Comparison of ENCODE assay signal across 8 cellular contexts in the genomic region with DNA sequence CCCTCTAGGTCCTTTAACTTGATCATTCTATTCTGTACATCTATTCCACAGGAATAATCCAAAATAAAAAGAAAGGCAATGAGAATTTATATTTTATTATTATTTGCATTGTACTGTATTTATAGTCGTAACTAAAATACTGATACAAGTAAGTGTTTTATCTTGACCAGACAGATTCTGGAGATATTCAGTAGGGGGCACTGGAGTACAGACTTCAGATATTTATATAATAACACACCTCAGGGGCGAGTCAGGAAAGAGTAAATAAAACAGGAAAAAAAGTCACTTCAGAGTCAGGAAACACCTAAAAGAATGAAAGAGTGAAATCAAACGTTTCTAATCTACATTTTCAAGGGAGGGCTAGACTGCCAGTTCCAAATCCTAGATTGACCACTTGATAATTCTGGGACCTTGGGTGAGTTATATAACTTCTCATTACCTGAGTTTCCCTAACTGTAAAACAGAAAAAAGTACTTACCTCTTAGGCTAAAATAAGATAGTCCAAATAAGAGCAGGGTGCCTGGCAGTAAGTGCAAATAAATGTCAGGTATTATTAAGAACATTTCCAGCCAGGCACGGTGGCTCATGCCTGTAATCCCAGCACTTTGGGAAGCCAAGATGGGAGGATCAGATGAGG. TPM values are rescaled to one million over a fixed set of nuclear protein-coding genes. Genes with fewer than 3 reads are reported as not detected.
DNase-seq lines count a peak whose midpoint lies in the region; ATAC-seq, FAIRE-seq and TF ChIP-seq lines count a peak whose summit lies in the region.

No MANE protein-coding gene starts in this region.

- peak overlapping the region; percentile 32 for H3K4me3 Mint-ChIP-seq in natural killer cell

- H3K27me3 Mint-ChIP-seq in natural killer cell (ENCODE audit: low read depth in 2 of 2) = no peaks in the 10 kb centered on the region

- intact Hi-C loops in natural killer cell (cut with micrococcal nuclease) = loop anchor here (1.0 to 5.0 kb wide), 3 partner anchors 85 to 947 kb away; partner anchors contain the start of gene SF3A3

- peak; percentile 46 to 76 (median 75) for ATAC-seq in natural killer cell
- no peak for ATAC-seq in HG03108 (IDR thresholded peaks at IDR 0.05; ENCODE audit: unreplicated experiment)
- ATAC-seq in HG03039 (IDR thresholded peaks at IDR 0.05; ENCODE audit: unreplicated experiment) = no peak

- peaks cover 13 to 14% of the 10 kb centered on the region in 2 donors for H3K4me1 Mint-ChIP-seq in natural killer cell

- DNase-seq in DMS153 (lab: John Stamatoyannopoulos, UW) = peak; percentile 35
- peak; percentile 76 for DNase-seq in OCI-M1 (lab: John Stamatoyannopoulos, UW)
- DNase-seq in natural killer cell = no peak
- DNase-seq in SKM-1 (lab: John Stamatoyannopoulos, UW; ENCODE audit: unreplicated experiment) = no peak

- H3K27ac Mint-ChIP-seq in natural killer cell = peak overlapping the region; percentile 54 to 85

- TF ChIP-seq RAD21 in Ishikawa (IDR thresholded peaks at IDR 0.05; ENCODE audit: low read depth) = peak; percentile 60

- peaks cover 24% of the 10 kb centered on the region for H3K36me3 Mint-ChIP-seq in natural killer cell

- no peaks in the 10 kb centered on the region for H3K9me3 Mint-ChIP-seq in natural killer cell

- no peak for TF ChIP-seq EP300 in Ishikawa (IDR thresholded peaks at IDR 0.05; ENCODE audit: borderline replicate concordance)

- peak; percentile 66 for TF ChIP-seq CTCF in natural killer cell (IDR thresholded peaks at IDR 0.05)

- peak; percentile 69 for FAIRE-seq in endometrium (lab: Jason Lieb, UNC)

TF ChIP-seq in Ishikawa, 13 proteins besides CTCF, POLR2A, EP300 and RAD21:
- TF ChIP-seq ZBTB7A (IDR thresholded peaks at IDR 0.05; ENCODE audit: low read depth) (no peak), TEAD4 (IDR thresholded peaks at IDR 0.05) (no peak), CEBPB (IDR thresholded peaks at IDR 0.05) (no peak), TAF1 (IDR thresholded peaks at IDR 0.05; ENCODE audit: low read depth) (no peak), USF1 (IDR thresholded peaks at IDR 0.05) (no peak), YY1 (IDR thresholded peaks at IDR 0.05; ENCODE audit: low read depth) (no peak), EGR1 (IDR thresholded peaks at IDR 0.05) (no peak), FOXM1 (IDR thresholded peaks at IDR 0.05; ENCODE audit: borderline replicate concordance, low read depth) (no peak), TCF12 (IDR thresholded peaks at IDR 0.05; ENCODE audit: low read depth) (no peak), NFIC (IDR thresholded peaks at IDR 0.05) (no peak), CREB1 (IDR thresholded peaks at IDR 0.05; ENCODE audit: low read depth) (no peak)
- TF ChIP-seq, protein P1, sequence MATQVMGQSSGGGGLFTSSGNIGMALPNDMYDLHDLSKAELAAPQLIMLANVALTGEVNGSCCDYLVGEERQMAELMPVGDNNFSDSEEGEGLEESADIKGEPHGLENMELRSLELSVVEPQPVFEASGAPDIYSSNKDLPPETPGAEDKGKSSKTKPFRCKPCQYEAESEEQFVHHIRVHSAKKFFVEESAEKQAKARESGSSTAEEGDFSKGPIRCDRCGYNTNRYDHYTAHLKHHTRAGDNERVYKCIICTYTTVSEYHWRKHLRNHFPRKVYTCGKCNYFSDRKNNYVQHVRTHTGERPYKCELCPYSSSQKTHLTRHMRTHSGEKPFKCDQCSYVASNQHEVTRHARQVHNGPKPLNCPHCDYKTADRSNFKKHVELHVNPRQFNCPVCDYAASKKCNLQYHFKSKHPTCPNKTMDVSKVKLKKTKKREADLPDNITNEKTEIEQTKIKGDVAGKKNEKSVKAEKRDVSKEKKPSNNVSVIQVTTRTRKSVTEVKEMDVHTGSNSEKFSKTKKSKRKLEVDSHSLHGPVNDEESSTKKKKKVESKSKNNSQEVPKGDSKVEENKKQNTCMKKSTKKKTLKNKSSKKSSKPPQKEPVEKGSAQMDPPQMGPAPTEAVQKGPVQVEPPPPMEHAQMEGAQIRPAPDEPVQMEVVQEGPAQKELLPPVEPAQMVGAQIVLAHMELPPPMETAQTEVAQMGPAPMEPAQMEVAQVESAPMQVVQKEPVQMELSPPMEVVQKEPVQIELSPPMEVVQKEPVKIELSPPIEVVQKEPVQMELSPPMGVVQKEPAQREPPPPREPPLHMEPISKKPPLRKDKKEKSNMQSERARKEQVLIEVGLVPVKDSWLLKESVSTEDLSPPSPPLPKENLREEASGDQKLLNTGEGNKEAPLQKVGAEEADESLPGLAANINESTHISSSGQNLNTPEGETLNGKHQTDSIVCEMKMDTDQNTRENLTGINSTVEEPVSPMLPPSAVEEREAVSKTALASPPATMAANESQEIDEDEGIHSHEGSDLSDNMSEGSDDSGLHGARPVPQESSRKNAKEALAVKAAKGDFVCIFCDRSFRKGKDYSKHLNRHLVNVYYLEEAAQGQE (IDR thresholded peaks at IDR 0.05; ENCODE audit: low read depth) = no peak
- TF ChIP-seq, protein P2, sequence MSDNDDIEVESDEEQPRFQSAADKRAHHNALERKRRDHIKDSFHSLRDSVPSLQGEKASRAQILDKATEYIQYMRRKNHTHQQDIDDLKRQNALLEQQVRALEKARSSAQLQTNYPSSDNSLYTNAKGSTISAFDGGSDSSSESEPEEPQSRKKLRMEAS (IDR thresholded peaks at IDR 0.05) = no peak

RNA-seq across cellular contexts. Expression of gene MTF1, which starts 31.1 kb away (rescaled TPM):
- 10 to 100 TPM; 31.2 to 35.6 (median 32.7) TPM for total RNA-seq in natural killer cell

RNA-seq across cellular contexts. Expression of gene INPP5B, which starts 56.4 kb away (rescaled TPM):
- 10 to 100 TPM; 34.0 to 66.2 (median 54.7) TPM for total RNA-seq in natural killer cell

Comparison
In these comparisons a context has a peak if more than half of its experiments do, and no peak if none do; other contexts are left out.
1. DNase-seq: peak in DMS153 (single experiment) and OCI-M1 (single experiment); none in natural killer cell (single experiment) and SKM-1 (single experiment).
2. ATAC-seq: peak in natural killer cell (3 of 3); none in HG03108 (single experiment) and HG03039 (single experiment).